In genomic region chr9:108271236-108271635, GRCh38 we compare ENCODE assay signal across 18 cellular contexts.
DNase-seq lines count a peak whose midpoint lies in the region; ATAC-seq, FAIRE-seq and TF ChIP-seq lines count a peak whose summit lies in the region.
"Had no signal": no experiment of that assay in that cellular context is flagged by ENCODE, and none has a peak within 500 bp of the region (broad histone marks: within the 10 kb centered on the region; RNA-seq: fewer than 3 reads in every experiment).

No MANE protein-coding gene starts in this region.

- H3K36me3 Mint-ChIP-seq in H9 (ENCODE audit: insufficient read depth in 1 of 3, low read depth in 3 of 3) (0 out of 7 replicates have a peak, but pooled peaks cover 0 to 6% (median 0%) of the 10 kb centered on the region in 3 experiments), astrocyte (ENCODE audit: low read depth, unreplicated experiment) (no peaks in the 10 kb centered on the region), mesothelial cell of epicardium (no peaks in the 10 kb centered on the region)
- no peaks in the 10 kb centered on the region for H3K36me3 Mint-ChIP-seq in activated naive CD8-positive, alpha-beta T cell treated with anti-CD3 and anti-CD28 coated beads, Interleukin-2, amount 50 U/mL, for 24 hours (ENCODE audit: low read depth)

- H3K4me1 Mint-ChIP-seq in H9, result peaks cover 28 to 31% of the 10 kb centered on the region in 2 experiments
- H3K4me1 Mint-ChIP-seq in astrocyte (ENCODE audit: low read depth, unreplicated experiment), result peaks cover 35% of the 10 kb centered on the region
- peaks cover 36% of the 10 kb centered on the region for H3K4me1 Mint-ChIP-seq in mesothelial cell of epicardium
- H3K4me1 Mint-ChIP-seq in activated naive CD8-positive, alpha-beta T cell treated with anti-CD3 and anti-CD28 coated beads, Interleukin-2, amount 50 U/mL, for 24 hours, result no peaks in the 10 kb centered on the region

- H2AFZ ChIP-seq in H9 (ENCODE audit: low read length) (peak overlapping the region; percentile 49), astrocyte (ENCODE audit: low read depth, low read length) (peak overlapping the region; percentile 2), OCI-LY7 (ENCODE audit: low read length) (no peak overlapping the region)

- no peak overlapping the region for H2BK20ac ChIP-seq in H9 (ENCODE audit: low read depth, low read length, poor library complexity, severe bottlenecking)

- FAIRE-seq in astrocyte (lab: Jason Lieb, UNC), result no peak
- FAIRE-seq: D721Med, kidney had no signal

- no TSS peak for BruUV-seq in OCI-LY7 (replicated peaks; lab: Mats Ljungman, UMichigan)

- H3T11ph ChIP-seq in H9 (ENCODE audit: low read length), result no peak overlapping the region

- TF ChIP-seq CTCF in 22Rv1 (IDR thresholded peaks at IDR 0.05) (no peak), H9 (conservative IDR thresholded peaks at IDR 0.05) (peak; percentile 15; the same call in 1 of the 3 replicates), astrocyte (IDR thresholded peaks at IDR 0.05; ENCODE audit: insufficient read depth, low read depth, low read length) (no peak), mesothelial cell of epicardium (IDR thresholded peaks at IDR 0.05; ENCODE audit: unreplicated experiment) (no peak), OCI-LY7 (conservative IDR thresholded peaks at IDR 0.05; ENCODE audit: low read length) (no peak)

- H3K4ac ChIP-seq in H9 (ENCODE audit: low read depth, low read length), result no peak overlapping the region

- H3K4me3 Mint-ChIP-seq in H9 (peak overlapping the region in 1 of 2 experiments; percentile 6; a peak in 1 of 5 replicates), astrocyte (ENCODE audit: unreplicated experiment) (no peak overlapping the region), mesothelial cell of epicardium (no peak overlapping the region)
- H3K4me3 Mint-ChIP-seq in activated naive CD8-positive, alpha-beta T cell treated with anti-CD3 and anti-CD28 coated beads, Interleukin-2, amount 50 U/mL, for 24 hours, result no peak overlapping the region

- H2BK5ac ChIP-seq in H9 (ENCODE audit: insufficient read length, low read length), result no peak overlapping the region

- no peak overlapping the region for H3K4me3 ChIP-seq in astrocyte (ENCODE audit: insufficient read depth, low read depth, low read length)
- H3K4me3 ChIP-seq in OCI-LY7 (ENCODE audit: low read depth, low read length, poor library complexity, severe bottlenecking), result no peak overlapping the region
- no peak overlapping the region for H3K4me3 ChIP-seq in effector memory CD4-positive, alpha-beta T cell (ENCODE audit: insufficient read depth, low read depth, low read length, poor library complexity, severe bottlenecking)

- H3K9me3 ChIP-seq in H9 (ENCODE audit: control insufficient read depth, low read depth, low read length) (no peaks in the 10 kb centered on the region), astrocyte (ENCODE audit: insufficient read depth, low read depth, low read length) (no peaks in the 10 kb centered on the region), OCI-LY7 (ENCODE audit: low read length) (no peaks in the 10 kb centered on the region)
- H3K9me3 ChIP-seq in effector memory CD4-positive, alpha-beta T cell (ENCODE audit: control insufficient read depth, low read length), result no peaks in the 10 kb centered on the region
- H3K9me3 ChIP-seq: neutrophil, right lobe of liver had no signal

- no peak overlapping the region for H2AK5ac ChIP-seq in H9 (ENCODE audit: insufficient read length, low read length)

- no peak overlapping the region for H4K5ac ChIP-seq in H9 (ENCODE audit: insufficient read length, low read depth, low read length)

- H3K4me2 ChIP-seq in H9 (ENCODE audit: insufficient read depth, insufficient read length, low read length) (no peak overlapping the region), astrocyte (ENCODE audit: low read length) (peak overlapping the region; percentile 79), OCI-LY7 (ENCODE audit: low read length) (no peak overlapping the region)

- no peak overlapping the region for H2BK15ac ChIP-seq in H9 (ENCODE audit: low read depth, low read length)

- intact Hi-C loops in OCI-LY7 (cut with micrococcal nuclease; ENCODE audit: unreplicated experiment), result no loop called here

- peaks cover 6% of the 10 kb centered on the region; the same call in 1 of the 2 replicates for H3K4me1 ChIP-seq in H9 (ENCODE audit: insufficient read depth, low read length)
- H3K4me1 ChIP-seq in astrocyte (ENCODE audit: insufficient read depth, low read length), result peaks cover 9% of the 10 kb centered on the region
- H3K4me1 ChIP-seq in OCI-LY7 (ENCODE audit: insufficient read depth, low read length, poor library complexity, severe bottlenecking), result no peaks in the 10 kb centered on the region
- H3K4me1 ChIP-seq in effector memory CD4-positive, alpha-beta T cell (ENCODE audit: control insufficient read depth, insufficient read depth, low read length, poor library complexity, severe bottlenecking), result no peaks in the 10 kb centered on the region

- H3K23ac ChIP-seq in H9 (ENCODE audit: insufficient read length, low read depth, low read length), result no peak overlapping the region

- H3K36me3 ChIP-seq in astrocyte (ENCODE audit: insufficient read depth, low read length), result no peaks in the 10 kb centered on the region
- no peaks in the 10 kb centered on the region for H3K36me3 ChIP-seq in OCI-LY7 (ENCODE audit: insufficient read depth, low read length)
- H3K36me3 ChIP-seq in effector memory CD4-positive, alpha-beta T cell (ENCODE audit: control insufficient read depth, insufficient read depth, low read length), result no peaks in the 10 kb centered on the region
- H3K36me3 ChIP-seq: neutrophil, right lobe of liver had no signal

- H3K27ac Mint-ChIP-seq in H9 (peak overlapping the region; percentile 79 to 99 (median 96); a peak in 5 of 7 replicates), astrocyte (ENCODE audit: unreplicated experiment) (peak overlapping the region; percentile 97), mesothelial cell of epicardium (peak overlapping the region; percentile 93)
- no peak overlapping the region for H3K27ac Mint-ChIP-seq in activated naive CD8-positive, alpha-beta T cell treated with anti-CD3 and anti-CD28 coated beads, Interleukin-2, amount 50 U/mL, for 24 hours

- H3K9me3 Mint-ChIP-seq in H9 (no peaks in the 10 kb centered on the region; a peak in 2 of 5 replicates), astrocyte (ENCODE audit: unreplicated experiment) (no peaks in the 10 kb centered on the region), mesothelial cell of epicardium (no peaks in the 10 kb centered on the region)
- peaks cover 10% of the 10 kb centered on the region for H3K9me3 Mint-ChIP-seq in activated naive CD8-positive, alpha-beta T cell treated with anti-CD3 and anti-CD28 coated beads, Interleukin-2, amount 50 U/mL, for 24 hours

- CTCF ChIA-PET in OCI-LY7 (lab: Charles Lee; ENCODE audit: unreplicated experiment), result no interaction called here

- no peaks in the 10 kb centered on the region for H3K27me3 ChIP-seq in H9 (ENCODE audit: insufficient read depth, low read length)
- no peaks in the 10 kb centered on the region for H3K27me3 ChIP-seq in astrocyte (ENCODE audit: insufficient read depth, low read length)
- H3K27me3 ChIP-seq in effector memory CD4-positive, alpha-beta T cell (replicated peaks; ENCODE audit: control insufficient read depth, insufficient read depth, low read length, poor library complexity, severe bottlenecking), result no peaks in the 10 kb centered on the region
- H3K27me3 ChIP-seq: neutrophil, right lobe of liver had no signal

- H3K9ac ChIP-seq in H9 (ENCODE audit: extremely low read depth, insufficient read length, low read length), result no peak overlapping the region
- peak overlapping the region; percentile 52 for H3K9ac ChIP-seq in astrocyte (ENCODE audit: low read length)

- H3K27me3 Mint-ChIP-seq in H9 (ENCODE audit: low read depth) (no peaks in the 10 kb centered on the region; the same call in 1 of the 2 replicates), astrocyte (ENCODE audit: low read depth, unreplicated experiment) (peaks cover 9% of the 10 kb centered on the region), mesothelial cell of epicardium (ENCODE audit: low read depth) (no peaks in the 10 kb centered on the region)
- no peaks in the 10 kb centered on the region for H3K27me3 Mint-ChIP-seq in activated naive CD8-positive, alpha-beta T cell treated with anti-CD3 and anti-CD28 coated beads, Interleukin-2, amount 50 U/mL, for 24 hours

- H4K91ac ChIP-seq in H9 (ENCODE audit: insufficient read length, low read depth, low read length), result no peak overlapping the region

- H3K23me2 ChIP-seq in H9 (ENCODE audit: insufficient read length, low read depth, low read length, poor library complexity, severe bottlenecking), result no peaks in the 10 kb centered on the region

- H3K79me2 ChIP-seq in H9 (ENCODE audit: insufficient read depth, low read length), result no peaks in the 10 kb centered on the region
- no peaks in the 10 kb centered on the region for H3K79me2 ChIP-seq in astrocyte (ENCODE audit: insufficient read depth, low read length)
- H3K79me2 ChIP-seq in OCI-LY7 (ENCODE audit: insufficient read depth, low read depth, low read length), result no peaks in the 10 kb centered on the region

- no peak overlapping the region for H4K8ac ChIP-seq in H9 (replicated peaks; ENCODE audit: insufficient read length, low read depth, low read length)

- H3K79me1 ChIP-seq in H9 (ENCODE audit: insufficient read depth, low read depth, low read length, poor library complexity, severe bottlenecking), result no peaks in the 10 kb centered on the region

- no peak overlapping the region for H3K56ac ChIP-seq in H9 (ENCODE audit: insufficient read length, low read depth, low read length)

- DNase-seq in H9 (peak; percentile 40), astrocyte (ENCODE audit: low read depth) (no peak), mesothelial cell of epicardium (ENCODE audit: low spot score in 2 of 2, unreplicated experiment in 2 of 2) (no peak), OCI-LY7 (ENCODE audit: low spot score) (no peak), NCI-H2029 treated with DMSO at 0.1 percent for 48 hours (lab: John Stamatoyannopoulos, UW) (no peak)
- DNase-seq in activated naive CD8-positive, alpha-beta T cell treated with anti-CD3 and anti-CD28 coated beads, Interleukin-2, amount 50 U/mL, for 24 hours, result no peak
- no peak for DNase-seq in effector memory CD4-positive, alpha-beta T cell
- DNase-seq: activated CD4-positive, alpha-beta T cell treated with anti-CD3 and anti-CD28 coated beads for 48 hours; activated CD8-positive, alpha-beta memory T cell treated with anti-CD3 and anti-CD28 coated beads, Interleukin-2, amount 50 U/mL, for 48 hours; anterior cingulate cortex; erythroblast; kidney; right lobe of liver; stimulated activated CD4-positive, alpha-beta T cell treated with anti-CD3 and anti-CD28 coated beads, Interleukin-4, amount 100 ng/mL, for 24 hours; stimulated activated CD8-positive, alpha-beta memory T cell treated with anti-CD3 and anti-CD28 coated beads, Interleukin-4, amount 100 ng/mL, for 48 hours had no signal

- no peaks in the 10 kb centered on the region for H4K20me1 ChIP-seq in H9 (ENCODE audit: control insufficient read depth, insufficient read depth, insufficient read length)
- no peaks in the 10 kb centered on the region for H4K20me1 ChIP-seq in astrocyte (ENCODE audit: insufficient read depth, low read length)
- H4K20me1 ChIP-seq in OCI-LY7 (ENCODE audit: insufficient read depth, low read length), result no peaks in the 10 kb centered on the region

- H3K9me2 ChIP-seq in OCI-LY7 (ENCODE audit: insufficient read depth, low read length), result no peaks in the 10 kb centered on the region

- H3K27ac ChIP-seq in 22Rv1, result peak overlapping the region; percentile 94
- no peak overlapping the region for H3K27ac ChIP-seq in H9 (ENCODE audit: insufficient read length, low read depth, low read length)
- H3K27ac ChIP-seq in astrocyte (ENCODE audit: low read depth, low read length), result peak overlapping the region; percentile 22
- H3K27ac ChIP-seq in OCI-LY7 (ENCODE audit: low read depth, low read length, poor library complexity, severe bottlenecking), result no peak overlapping the region
- no peak overlapping the region for H3K27ac ChIP-seq in effector memory CD4-positive, alpha-beta T cell (ENCODE audit: insufficient read depth, low read length, poor library complexity, severe bottlenecking)

- no peak for ATAC-seq in activated naive CD8-positive, alpha-beta T cell treated with anti-CD3 and anti-CD28 coated beads, Interleukin-2, amount 50 U/mL, for 24 hours

- H2BK120ac ChIP-seq in H9 (ENCODE audit: low read depth, low read length, poor library complexity, severe bottlenecking), result peak overlapping the region; percentile 69

- WGBS in H9 (ENCODE audit: extremely low coverage, insufficient read length, low lambda C conversion rate), result no CpG with 5 or more reads among the region's 7 CpGs

- POLR2A ChIA-PET in OCI-LY7 (lab: Charles Lee), result no interaction called here

- no peak overlapping the region for H3K18ac ChIP-seq in H9 (ENCODE audit: insufficient read length, low read depth, low read length)

- no peak overlapping the region for H3K14ac ChIP-seq in H9 (ENCODE audit: insufficient read depth, low read length)

- H2BK12ac ChIP-seq in H9 (ENCODE audit: insufficient read length, low read depth, low read length), result no peak overlapping the region

Comparison
In these comparisons a context has a peak if more than half of its experiments do, and no peak if none do; other contexts are left out.
1. H3K27ac ChIP-seq: peak in 22Rv1 (single experiment) and astrocyte (single experiment); none in H9 (single experiment), OCI-LY7 (single experiment) and effector memory CD4-positive, alpha-beta T cell (single experiment).